In the genomic region with DNA sequence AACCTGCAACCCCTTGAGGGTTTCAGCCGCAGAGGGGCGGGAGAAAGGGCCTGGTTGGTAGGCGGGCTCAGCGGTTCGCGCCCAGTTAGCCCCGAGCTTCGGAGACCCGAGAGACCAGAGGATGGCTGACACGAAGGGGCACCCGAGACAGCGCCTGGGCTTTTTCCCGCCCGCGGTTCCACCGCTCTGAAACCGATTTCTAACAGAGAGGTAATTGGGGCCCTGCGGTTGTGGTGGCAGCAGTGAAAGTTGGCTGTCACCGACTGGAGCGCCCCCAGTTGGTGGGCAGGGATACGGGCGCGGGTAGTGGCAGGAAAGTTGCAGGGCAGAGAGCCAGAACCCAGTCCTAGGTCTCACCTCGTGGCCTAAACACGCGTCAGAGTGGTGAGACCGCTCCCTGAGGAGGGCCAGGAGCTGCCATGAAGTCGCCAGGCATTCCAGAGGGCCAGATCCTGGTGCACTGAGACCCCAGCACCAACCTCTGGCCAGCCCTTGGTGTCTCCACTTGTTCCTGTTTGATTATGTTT, we compare ENCODE assay signal across 8 cellular contexts. TPM values are rescaled to one million over a fixed set of nuclear protein-coding genes. Genes with fewer than 3 reads are reported as not detected.
DNase-seq lines count a peak whose midpoint lies in the region; ATAC-seq and TF ChIP-seq lines count a peak whose summit lies in the region.

No MANE protein-coding gene starts in this region.

- H3K4me1 ChIP-seq in HUES48 (ENCODE audit: control insufficient read depth, insufficient read depth, low read length) (peaks cover 10% of the 10 kb centered on the region), esophagus squamous epithelium (peaks cover 12 to 31% (median 13%) of the 10 kb centered on the region in 3 donors)

- no peaks in the 10 kb centered on the region for H3K27me3 Mint-ChIP-seq in activated T-cell treated with anti-CD3 and anti-CD28 coated beads, Interleukin-2, amount 50 U/mL, for 4 hours (ENCODE audit: low read depth)
- H3K27me3 Mint-ChIP-seq in natural killer cell treated with Interleukin-12 subunit alpha and Interleukin-12 subunit beta and Interleukin-15 and Interleukin-18, amount 100 ng/mL, for 72 hours, result no peaks in the 10 kb centered on the region
- H3K27me3 Mint-ChIP-seq in stimulated activated naive CD8-positive, alpha-beta T cell treated with anti-CD3 and anti-CD28 coated beads, Interleukin-15, Interleukin-2, amounts not matched to agents 100 ng/mL and 50 ng/mL, for 24 hours, result no peaks in the 10 kb centered on the region

- peaks cover 7% of the 10 kb centered on the region for H3K36me3 Mint-ChIP-seq in activated T-cell treated with anti-CD3 and anti-CD28 coated beads, Interleukin-2, amount 50 U/mL, for 4 hours (ENCODE audit: insufficient read depth)
- peaks cover under 1% of the 10 kb centered on the region for H3K36me3 Mint-ChIP-seq in natural killer cell treated with Interleukin-12 subunit alpha and Interleukin-12 subunit beta and Interleukin-15 and Interleukin-18, amount 100 ng/mL, for 72 hours
- peaks cover 19% of the 10 kb centered on the region for H3K36me3 Mint-ChIP-seq in stimulated activated naive CD8-positive, alpha-beta T cell treated with anti-CD3 and anti-CD28 coated beads, Interleukin-15, Interleukin-2, amounts not matched to agents 100 ng/mL and 50 ng/mL, for 24 hours (ENCODE audit: low read depth)

- peak; percentile 72 to 89 (median 82) for TF ChIP-seq CTCF in esophagus squamous epithelium (IDR thresholded peaks at IDR 0.05)

- peaks cover 21% of the 10 kb centered on the region for H3K36me3 ChIP-seq in HUES48 (ENCODE audit: control insufficient read depth, insufficient read depth, low read length)
- peaks cover 8 to 23% (median 10%) of the 10 kb centered on the region in 3 donors for H3K36me3 ChIP-seq in esophagus squamous epithelium

- H3K27ac Mint-ChIP-seq in natural killer cell treated with Interleukin-12 subunit alpha and Interleukin-12 subunit beta and Interleukin-15 and Interleukin-18, amount 100 ng/mL, for 72 hours, result peak overlapping the region; percentile 53 to 72
- peak overlapping the region; percentile 92 for H3K27ac Mint-ChIP-seq in stimulated activated naive CD8-positive, alpha-beta T cell treated with anti-CD3 and anti-CD28 coated beads, Interleukin-15, Interleukin-2, amounts not matched to agents 100 ng/mL and 50 ng/mL, for 24 hours

- H3K9ac ChIP-seq in HUES48 (ENCODE audit: low read depth, low read length), result 0 out of 2 replicates have a peak overlapping the region, but pooled peaks have one; percentile 7

- ATAC-seq in GM21367 (IDR thresholded peaks at IDR 0.05; ENCODE audit: unreplicated experiment), result peak; percentile 47
- peak; percentile 83 to 91 for ATAC-seq in activated T-cell treated with anti-CD3 and anti-CD28 coated beads, Interleukin-2, amount 50 U/mL, for 4 hours
- ATAC-seq in natural killer cell treated with Interleukin-12 subunit alpha and Interleukin-12 subunit beta and Interleukin-15 and Interleukin-18, amount 100 ng/mL, for 72 hours, result peak; percentile 88 to 89

- peaks cover 23% of the 10 kb centered on the region for H3K4me1 Mint-ChIP-seq in activated T-cell treated with anti-CD3 and anti-CD28 coated beads, Interleukin-2, amount 50 U/mL, for 4 hours (ENCODE audit: low read depth)
- peaks cover 13 to 14% of the 10 kb centered on the region in 2 donors for H3K4me1 Mint-ChIP-seq in natural killer cell treated with Interleukin-12 subunit alpha and Interleukin-12 subunit beta and Interleukin-15 and Interleukin-18, amount 100 ng/mL, for 72 hours (ENCODE audit: low read depth in 2 of 2)
- H3K4me1 Mint-ChIP-seq in stimulated activated naive CD8-positive, alpha-beta T cell treated with anti-CD3 and anti-CD28 coated beads, Interleukin-15, Interleukin-2, amounts not matched to agents 100 ng/mL and 50 ng/mL, for 24 hours (ENCODE audit: low read depth), result peaks cover 37% of the 10 kb centered on the region

- H3K9me3 Mint-ChIP-seq in activated T-cell treated with anti-CD3 and anti-CD28 coated beads, Interleukin-2, amount 50 U/mL, for 4 hours, result no peaks in the 10 kb centered on the region
- H3K9me3 Mint-ChIP-seq in natural killer cell treated with Interleukin-12 subunit alpha and Interleukin-12 subunit beta and Interleukin-15 and Interleukin-18, amount 100 ng/mL, for 72 hours, result no peaks in the 10 kb centered on the region
- no peaks in the 10 kb centered on the region for H3K9me3 Mint-ChIP-seq in stimulated activated naive CD8-positive, alpha-beta T cell treated with anti-CD3 and anti-CD28 coated beads, Interleukin-15, Interleukin-2, amounts not matched to agents 100 ng/mL and 50 ng/mL, for 24 hours

- H3K9me3 ChIP-seq in HUES48 (ENCODE audit: control insufficient read depth, insufficient read depth, low read length) (no peaks in the 10 kb centered on the region), esophagus squamous epithelium (no peaks in the 10 kb centered on the region)

- H3K4me3 ChIP-seq in HUES48 (ENCODE audit: low read depth, low read length), result peak overlapping the region; percentile 86
- peak overlapping the region; percentile 51 to 86 (median 72) for H3K4me3 ChIP-seq in esophagus squamous epithelium

- H3K27ac ChIP-seq in HUES48 (ENCODE audit: low read depth, low read length) (peak overlapping the region; percentile 55), esophagus squamous epithelium (peak overlapping the region; percentile 92 to 98 (median 96))

- intact Hi-C loops in esophagus squamous epithelium (cut with DNase I), result no loop called here

- peak overlapping the region; percentile 86 for H3K4me3 Mint-ChIP-seq in activated T-cell treated with anti-CD3 and anti-CD28 coated beads, Interleukin-2, amount 50 U/mL, for 4 hours
- peak overlapping the region; percentile 80 for H3K4me3 Mint-ChIP-seq in natural killer cell treated with Interleukin-12 subunit alpha and Interleukin-12 subunit beta and Interleukin-15 and Interleukin-18, amount 100 ng/mL, for 72 hours
- peak overlapping the region; percentile 85 for H3K4me3 Mint-ChIP-seq in stimulated activated naive CD8-positive, alpha-beta T cell treated with anti-CD3 and anti-CD28 coated beads, Interleukin-15, Interleukin-2, amounts not matched to agents 100 ng/mL and 50 ng/mL, for 24 hours

- TF ChIP-seq POLR2A in esophagus squamous epithelium (IDR thresholded peaks at IDR 0.05), result peak in 1 of 4 donors; percentile 32

- DNase-seq in COLO829 (ENCODE audit: low spot score) (peak; percentile 13), OCI-M1 (lab: John Stamatoyannopoulos, UW) (peak; percentile 91), esophagus squamous epithelium (lab: John Stamatoyannopoulos, UW) (no peak)
- DNase-seq in activated T-cell treated with anti-CD3 and anti-CD28 coated beads, Interleukin-2, amount 50 U/mL, for 4 hours, result peak; percentile 76
- peak; percentile 85 for DNase-seq in natural killer cell treated with Interleukin-12 subunit alpha and Interleukin-12 subunit beta and Interleukin-15 and Interleukin-18, amount 100 ng/mL, for 72 hours (ENCODE audit: low spot score)

- no peaks in the 10 kb centered on the region for H3K27me3 ChIP-seq in HUES48 (ENCODE audit: control insufficient read depth, insufficient read depth, low read length)
- no peaks in the 10 kb centered on the region for H3K27me3 ChIP-seq in esophagus squamous epithelium

- 0% methylated on average over 5 to 18 of the region's 28 CpGs for WGBS in esophagus squamous epithelium, 2 donors

RNA-seq across cellular contexts. Expression of a gene that starts 0.6 kb away (rescaled TPM):
- 1 to 10 TPM in 1 of 3 donors, under 1 TPM in 2; 0.46 to 1.0 (median 0.63) TPM for total RNA-seq in activated T-cell treated with anti-CD3 and anti-CD28 coated beads, Interleukin-2, amount 50 U/mL, for 4 hours
- total RNA-seq in esophagus squamous epithelium, result 10 to 100 TPM; 16.9 to 40.4 (median 29.9) TPM
- total RNA-seq in natural killer cell treated with Interleukin-12 subunit alpha and Interleukin-12 subunit beta and Interleukin-15 and Interleukin-18, amount 100 ng/mL, for 72 hours, result under 1 TPM; 0.26 to 0.86 TPM

RNA-seq across cellular contexts. Expression of a gene that starts 14.8 kb away (rescaled TPM):
- 100 to 1,000 TPM; 561 to 596 (median 567) TPM for total RNA-seq in activated T-cell treated with anti-CD3 and anti-CD28 coated beads, Interleukin-2, amount 50 U/mL, for 4 hours
- 100 to 1,000 TPM; 520 to 903 (median 765) TPM for total RNA-seq in esophagus squamous epithelium
- 100 to 1,000 TPM; 456 to 585 TPM for total RNA-seq in natural killer cell treated with Interleukin-12 subunit alpha and Interleukin-12 subunit beta and Interleukin-15 and Interleukin-18, amount 100 ng/mL, for 72 hours

RNA-seq across cellular contexts. Expression of a gene that starts 22.7 kb away (rescaled TPM):
- total RNA-seq in activated T-cell treated with anti-CD3 and anti-CD28 coated beads, Interleukin-2, amount 50 U/mL, for 4 hours, result under 1 TPM; 0.08 to 0.24 (median 0.15) TPM
- total RNA-seq in esophagus squamous epithelium, result under 1 TPM in 1 of 4 donors, not detected in 3; 0.19 TPM
- total RNA-seq in natural killer cell treated with Interleukin-12 subunit alpha and Interleukin-12 subunit beta and Interleukin-15 and Interleukin-18, amount 100 ng/mL, for 72 hours, result under 1 TPM; 0.24 to 0.50 TPM

RNA-seq across cellular contexts. Expression of a gene that starts 23.0 kb away (rescaled TPM):
- total RNA-seq in activated T-cell treated with anti-CD3 and anti-CD28 coated beads, Interleukin-2, amount 50 U/mL, for 4 hours, result 10 to 100 TPM; 48.3 to 50.7 (median 49.0) TPM
- 1 to 10 TPM; 2.0 to 9.3 (median 5.8) TPM for total RNA-seq in esophagus squamous epithelium
- 10 to 100 TPM; 14.3 to 15.3 TPM for total RNA-seq in natural killer cell treated with Interleukin-12 subunit alpha and Interleukin-12 subunit beta and Interleukin-15 and Interleukin-18, amount 100 ng/mL, for 72 hours

RNA-seq across cellular contexts. Expression of a gene that starts 31.1 kb away (rescaled TPM):
- 100 to 1,000 TPM; 434 to 498 (median 449) TPM for total RNA-seq in activated T-cell treated with anti-CD3 and anti-CD28 coated beads, Interleukin-2, amount 50 U/mL, for 4 hours
- total RNA-seq in esophagus squamous epithelium, result 100 to 1,000 TPM in 3 of 4 donors, 10 to 100 TPM in 1; 74.6 to 155 (median 129) TPM
- 100 to 1,000 TPM; 365 to 555 TPM for total RNA-seq in natural killer cell treated with Interleukin-12 subunit alpha and Interleukin-12 subunit beta and Interleukin-15 and Interleukin-18, amount 100 ng/mL, for 72 hours

Comparison
In these comparisons a context has a peak if more than half of its experiments do, and no peak if none do; other contexts are left out.
1. RNA of a gene that starts 0.6 kb away (total RNA-seq): 16.9 to 40.4 TPM in esophagus squamous epithelium; 0.26 to 0.86 TPM in natural killer cell treated with Interleukin-12 subunit alpha and Interleukin-12 subunit beta and Interleukin-15 and Interleukin-18, amount 100 ng/mL, for 72 hours and 0.46 to 1.0 TPM in activated T-cell treated with anti-CD3 and anti-CD28 coated beads, Interleukin-2, amount 50 U/mL, for 4 hours; every median in the first group is over 4 times any median in the second.
2. Peak in every context shown above with its lines, with median percentiles within 50 percentile points of each other: ATAC-seq and H3K4me3 Mint-ChIP-seq.